ENCODE assay signal across 9 cellular contexts in the genomic region with DNA sequence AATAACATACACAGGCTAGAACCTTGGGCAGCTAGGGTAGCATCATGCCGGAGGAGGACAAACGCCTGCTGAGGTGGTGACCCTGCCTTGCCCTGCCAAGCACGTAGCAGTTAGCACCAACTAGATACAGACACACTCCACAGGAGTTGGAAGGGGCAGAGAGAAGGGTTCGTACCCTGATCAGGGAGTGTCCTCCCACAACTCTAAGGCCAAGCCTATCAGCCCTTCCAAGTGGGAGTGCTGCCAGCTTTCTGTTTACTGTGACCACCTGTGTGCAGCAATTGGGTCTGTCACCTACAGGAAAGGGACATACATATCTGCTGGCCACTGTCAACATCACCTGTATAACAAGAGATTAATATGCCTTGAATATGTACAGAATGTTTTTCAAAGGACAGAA. TPM values are rescaled to one million over a fixed set of nuclear protein-coding genes. Genes with fewer than 3 reads are reported as not detected.
DNase-seq lines count a peak whose midpoint lies in the region; ATAC-seq and TF ChIP-seq lines count a peak whose summit lies in the region.
"Had no signal": no experiment of that assay in that cellular context is flagged by ENCODE, and none has a peak within 500 bp of the region (broad histone marks: within the 10 kb centered on the region; RNA-seq: fewer than 3 reads in every experiment).

No MANE protein-coding gene starts in this region.

- ATAC-seq in activated T-cell treated with anti-CD3 and anti-CD28 coated beads, Interleukin-2, amount 50 U/mL, for 72 hours (replicated peaks in 1 of 2) = no peak
- ATAC-seq in stimulated activated naive B cell treated with anti-CD40 and anti-IgM and Interleukin-4, amounts not matched to agents 10 μg/mL and 1 μg/mL and 100 μg/mL, for 72 hours (replicated peaks) = no peak
- ATAC-seq in HG02840 (IDR thresholded peaks at IDR 0.05; ENCODE audit: low FRiP score, unreplicated experiment) (no peak), HG02642 (IDR thresholded peaks at IDR 0.05; ENCODE audit: poor library complexity, unreplicated experiment) (no peak)

- peaks cover 0 to 2% of the 10 kb centered on the region in 2 donors for H3K36me3 Mint-ChIP-seq in activated T-cell treated with anti-CD3 and anti-CD28 coated beads, Interleukin-2, amount 50 U/mL, for 72 hours (ENCODE audit: insufficient read depth in 2 of 2)
- peaks cover 15 to 16% of the 10 kb centered on the region in 2 donors for H3K36me3 Mint-ChIP-seq in stimulated activated naive B cell treated with anti-CD40 and anti-IgM and Interleukin-4, amounts not matched to agents 10 μg/mL and 1 μg/mL and 100 μg/mL, for 72 hours

- H3K9me3 Mint-ChIP-seq in activated T-cell treated with anti-CD3 and anti-CD28 coated beads, Interleukin-2, amount 50 U/mL, for 72 hours = no peaks in the 10 kb centered on the region
- H3K9me3 Mint-ChIP-seq in stimulated activated naive B cell treated with anti-CD40 and anti-IgM and Interleukin-4, amounts not matched to agents 10 μg/mL and 1 μg/mL and 100 μg/mL, for 72 hours = no peaks in the 10 kb centered on the region

- DNase-seq in activated T-cell treated with anti-CD3 and anti-CD28 coated beads, Interleukin-2, amount 50 U/mL, for 72 hours = no peak
- DNase-seq in activated T-cell treated with anti-CD3 and anti-CD28 coated beads for 4 hours = no peak
- peak; percentile 21 to 22 for DNase-seq in SHP77 (lab: John Stamatoyannopoulos, UW)
- no peak for DNase-seq in fibroblast of the aortic adventitia (ENCODE audit: low read depth)
- no peak for DNase-seq in stimulated activated naive B cell treated with anti-CD40 and anti-IgM and Interleukin-4, amounts not matched to agents 10 μg/mL and 1 μg/mL and 100 μg/mL, for 72 hours
- DNase-seq in effector CD8-positive, alpha-beta T cell (lab: John Stamatoyannopoulos, UW) = no peak
- DNase-seq: activated CD4-positive, alpha-beta T cell treated with anti-CD3 and anti-CD28 coated beads, Interleukin-2, amount 50 U/mL, for 1 hour had no signal

- H3K4me3 ChIP-seq in fibroblast of the aortic adventitia (ENCODE audit: low read depth, low read length) = peak overlapping the region; percentile 9

- H3K4me3 Mint-ChIP-seq in activated T-cell treated with anti-CD3 and anti-CD28 coated beads, Interleukin-2, amount 50 U/mL, for 72 hours = peak overlapping the region; percentile 89 to 99
- peak overlapping the region; percentile 83 to 97 for H3K4me3 Mint-ChIP-seq in stimulated activated naive B cell treated with anti-CD40 and anti-IgM and Interleukin-4, amounts not matched to agents 10 μg/mL and 1 μg/mL and 100 μg/mL, for 72 hours

- TF ChIP-seq CTCF in fibroblast of the aortic adventitia (IDR thresholded peaks at IDR 0.05; ENCODE audit: insufficient read depth, low read length) = no peak

- peaks cover 31% of the 10 kb centered on the region for H3K4me1 Mint-ChIP-seq in activated T-cell treated with anti-CD3 and anti-CD28 coated beads, Interleukin-2, amount 50 U/mL, for 72 hours (ENCODE audit: low read depth)
- peaks cover 15 to 35% of the 10 kb centered on the region in 2 donors for H3K4me1 Mint-ChIP-seq in stimulated activated naive B cell treated with anti-CD40 and anti-IgM and Interleukin-4, amounts not matched to agents 10 μg/mL and 1 μg/mL and 100 μg/mL, for 72 hours

- H3K27me3 Mint-ChIP-seq in activated T-cell treated with anti-CD3 and anti-CD28 coated beads, Interleukin-2, amount 50 U/mL, for 72 hours (ENCODE audit: low read depth) = no peaks in the 10 kb centered on the region
- H3K27me3 Mint-ChIP-seq in stimulated activated naive B cell treated with anti-CD40 and anti-IgM and Interleukin-4, amounts not matched to agents 10 μg/mL and 1 μg/mL and 100 μg/mL, for 72 hours = no peaks in the 10 kb centered on the region

- H3K27ac Mint-ChIP-seq in activated T-cell treated with anti-CD3 and anti-CD28 coated beads, Interleukin-2, amount 50 U/mL, for 72 hours = peak overlapping the region; percentile 74
- H3K27ac Mint-ChIP-seq in stimulated activated naive B cell treated with anti-CD40 and anti-IgM and Interleukin-4, amounts not matched to agents 10 μg/mL and 1 μg/mL and 100 μg/mL, for 72 hours = peak overlapping the region; percentile 98

RNA-seq across cellular contexts. Expression of a gene that starts 1.9 kb away (rescaled TPM):
- 10 to 100 TPM; 29.5 to 31.2 TPM for total RNA-seq in activated T-cell treated with anti-CD3 and anti-CD28 coated beads, Interleukin-2, amount 50 U/mL, for 72 hours
- total RNA-seq in fibroblast of the aortic adventitia (ENCODE audit: low replicate concordance) = 20.0 and 21.8 TPM in 2 replicates

RNA-seq across cellular contexts. Expression of a gene that starts 11.2 kb away (rescaled TPM):
- total RNA-seq in activated T-cell treated with anti-CD3 and anti-CD28 coated beads, Interleukin-2, amount 50 U/mL, for 72 hours = under 1 TPM; 0.29 to 0.30 TPM
- 0.63 and 5.9 TPM in 2 replicates for total RNA-seq in fibroblast of the aortic adventitia (ENCODE audit: low replicate concordance)

RNA-seq across cellular contexts. Expression of a gene that starts 21.7 kb away (rescaled TPM):
- total RNA-seq in activated T-cell treated with anti-CD3 and anti-CD28 coated beads, Interleukin-2, amount 50 U/mL, for 72 hours = 10 to 100 TPM; 30.6 to 42.8 TPM
- 27.2 and 53.5 TPM in 2 replicates for total RNA-seq in fibroblast of the aortic adventitia (ENCODE audit: low replicate concordance)

RNA-seq across cellular contexts. Expression of a gene that starts 28.6 kb away (rescaled TPM):
- not detected for total RNA-seq in activated T-cell treated with anti-CD3 and anti-CD28 coated beads, Interleukin-2, amount 50 U/mL, for 72 hours
- 0.09 TPM in 1 of 2 replicates, not detected in the other for total RNA-seq in fibroblast of the aortic adventitia (ENCODE audit: low replicate concordance)

RNA-seq across cellular contexts. Expression of a gene that starts 36.7 kb away (rescaled TPM):
- total RNA-seq in activated T-cell treated with anti-CD3 and anti-CD28 coated beads, Interleukin-2, amount 50 U/mL, for 72 hours = under 1 TPM in 1 of 2 donors, not detected in 1; 0.58 TPM
- 0.45 and 1.7 TPM in 2 replicates for total RNA-seq in fibroblast of the aortic adventitia (ENCODE audit: low replicate concordance)

Comparison
In these comparisons a context has a peak if more than half of its experiments do, and no peak if none do; other contexts are left out.
1. DNase-seq: peak in SHP77 (2 of 2); none in activated T-cell treated with anti-CD3 and anti-CD28 coated beads, Interleukin-2, amount 50 U/mL, for 72 hours (0 of 2), activated T-cell treated with anti-CD3 and anti-CD28 coated beads for 4 hours (single experiment), fibroblast of the aortic adventitia (single experiment), stimulated activated naive B cell treated with anti-CD40 and anti-IgM and Interleukin-4, amounts not matched to agents 10 μg/mL and 1 μg/mL and 100 μg/mL, for 72 hours (single experiment) and effector CD8-positive, alpha-beta T cell (single experiment).